20 cellular contexts compared by ENCODE assay signal in the genomic region with DNA sequence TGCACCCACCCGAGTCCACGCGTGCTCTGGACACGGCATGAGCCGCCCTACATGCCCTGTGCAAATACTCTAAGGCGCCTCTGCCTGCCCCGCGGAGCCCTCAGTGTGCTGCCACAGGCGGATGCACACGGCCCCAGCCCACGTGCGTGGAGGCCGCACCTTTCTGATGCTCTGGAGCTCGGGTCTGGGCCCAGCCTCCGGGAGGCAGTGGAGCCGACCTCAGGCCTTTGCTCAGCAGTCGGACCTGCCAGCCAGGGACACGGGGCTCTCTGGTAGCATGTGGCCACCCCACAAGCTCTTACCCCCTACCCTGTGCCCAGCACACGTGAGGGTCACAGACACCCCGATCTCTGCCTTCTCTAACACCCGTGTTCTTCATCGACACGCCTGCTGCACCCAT. TPM values are rescaled to one million over a fixed set of nuclear protein-coding genes. Genes with fewer than 3 reads are reported as not detected.
DNase-seq lines count a peak whose midpoint lies in the region; ATAC-seq and TF ChIP-seq lines count a peak whose summit lies in the region.
"Had no signal": no experiment of that assay in that cellular context is flagged by ENCODE, and none has a peak within 500 bp of the region (broad histone marks: within the 10 kb centered on the region; RNA-seq: fewer than 3 reads in every experiment).

No MANE protein-coding gene starts in this region.

- ATAC-seq in CD4-positive, CD25-positive, alpha-beta regulatory T cell (ENCODE audit: low read depth in 2 of 2), result no peak
- no peak for ATAC-seq in GM23338
- ATAC-seq in central memory CD8-positive, alpha-beta T cell (replicated peaks; ENCODE audit: extremely low read depth, poor library complexity, severe bottlenecking), result no peak
- ATAC-seq in GM21737 (IDR thresholded peaks at IDR 0.05; ENCODE audit: unreplicated experiment), result no peak
- ATAC-seq: HCT116, left lung had no signal

- no peaks in the 10 kb centered on the region for H3K36me3 Mint-ChIP-seq in CD4-positive, CD25-positive, alpha-beta regulatory T cell
- peaks cover 22% of the 10 kb centered on the region for H3K36me3 Mint-ChIP-seq in GM23338 (ENCODE audit: low read depth)
- peaks cover 2% of the 10 kb centered on the region for H3K36me3 Mint-ChIP-seq in central memory CD8-positive, alpha-beta T cell (ENCODE audit: insufficient read depth)
- H3K36me3 Mint-ChIP-seq in nephron (ENCODE audit: low read depth), result peaks cover 3% of the 10 kb centered on the region

- H3K4me3 ChIP-seq in CD4-positive, CD25-positive, alpha-beta regulatory T cell (ENCODE audit: low read depth, low read length), result no peak overlapping the region
- H3K4me3 ChIP-seq in GM23338, result no peak overlapping the region
- H3K4me3 ChIP-seq: SJCRH30, thoracic aorta had no signal

- H3K27ac ChIP-seq in CD4-positive, CD25-positive, alpha-beta regulatory T cell (ENCODE audit: insufficient read depth, low read length, poor library complexity, severe bottlenecking), result no peak overlapping the region
- H3K27ac ChIP-seq in GM23338 (ENCODE audit: low read depth), result no peak overlapping the region
- H3K27ac ChIP-seq: left lung, Peyer's patch, SJCRH30, thoracic aorta, WERI-Rb-1 had no signal

- H3K9me3 Mint-ChIP-seq in CD4-positive, CD25-positive, alpha-beta regulatory T cell, result no peaks in the 10 kb centered on the region
- H3K9me3 Mint-ChIP-seq in GM23338 (no peaks in the 10 kb centered on the region), nephron (no peaks in the 10 kb centered on the region)
- no peaks in the 10 kb centered on the region for H3K9me3 Mint-ChIP-seq in central memory CD8-positive, alpha-beta T cell
- H3K9me3 Mint-ChIP-seq: activated CD4-positive, alpha-beta memory T cell treated with anti-CD3 and anti-CD28 coated beads, Interleukin-2, amount 10 ng/mL, durations not matched to agents 7 days and 5 days; activated naive CD8-positive, alpha-beta T cell treated with anti-CD3 and anti-CD28 coated beads, Interleukin-2, amount 10 ng/mL, durations not matched to agents 7 days and 5 days; activated T-cell treated with anti-CD3 and anti-CD28 coated beads, Interleukin-2, amount 50 U/mL, for 72 hours; dendritic cell treated with granulocyte-macrophage colony-stimulating factor and Interleukin-4, amounts not matched to agents 40 ng/mL and 50 ng/mL, for 4 days had no signal

- peaks cover 5% of the 10 kb centered on the region for H3K36me3 ChIP-seq in CD4-positive, CD25-positive, alpha-beta regulatory T cell (ENCODE audit: control insufficient read depth, insufficient read depth, low read length)
- H3K36me3 ChIP-seq in GM23338 (ENCODE audit: insufficient read depth), result no peaks in the 10 kb centered on the region

- H3K4me3 Mint-ChIP-seq in CD4-positive, CD25-positive, alpha-beta regulatory T cell, result peak overlapping the region in 3 of 4 donors; percentile 31 to 39 (median 38)
- peak overlapping the region; percentile 73 for H3K4me3 Mint-ChIP-seq in GM23338
- H3K4me3 Mint-ChIP-seq in central memory CD8-positive, alpha-beta T cell, result peak overlapping the region; percentile 61
- peak overlapping the region; percentile 42 to 77 (median 69) for H3K4me3 Mint-ChIP-seq in nephron
- H3K4me3 Mint-ChIP-seq: activated CD4-positive, alpha-beta memory T cell treated with anti-CD3 and anti-CD28 coated beads, Interleukin-2, amount 10 ng/mL, durations not matched to agents 7 days and 5 days; activated naive CD8-positive, alpha-beta T cell treated with anti-CD3 and anti-CD28 coated beads, Interleukin-2, amount 10 ng/mL, durations not matched to agents 7 days and 5 days; dendritic cell treated with granulocyte-macrophage colony-stimulating factor and Interleukin-4, amounts not matched to agents 40 ng/mL and 50 ng/mL, for 4 days had no signal

- peaks cover 0 to 11% (median 0%) of the 10 kb centered on the region in 4 donors for H3K4me1 Mint-ChIP-seq in CD4-positive, CD25-positive, alpha-beta regulatory T cell
- H3K4me1 Mint-ChIP-seq in GM23338, result peaks cover 8% of the 10 kb centered on the region
- no peaks in the 10 kb centered on the region for H3K4me1 Mint-ChIP-seq in central memory CD8-positive, alpha-beta T cell
- no peaks in the 10 kb centered on the region for H3K4me1 Mint-ChIP-seq in nephron
- H3K4me1 Mint-ChIP-seq: activated CD4-positive, alpha-beta memory T cell treated with anti-CD3 and anti-CD28 coated beads, Interleukin-2, amount 10 ng/mL, durations not matched to agents 7 days and 5 days; activated naive CD8-positive, alpha-beta T cell treated with anti-CD3 and anti-CD28 coated beads, Interleukin-2, amount 10 ng/mL, durations not matched to agents 7 days and 5 days had no signal

- peaks cover 11% of the 10 kb centered on the region for H3K4me1 ChIP-seq in CD4-positive, CD25-positive, alpha-beta regulatory T cell (ENCODE audit: control insufficient read depth, insufficient read depth, low read length, poor library complexity, severe bottlenecking)
- no peaks in the 10 kb centered on the region; the same call in 1 of the 2 replicates for H3K4me1 ChIP-seq in GM23338 (ENCODE audit: insufficient read depth)
- H3K4me1 ChIP-seq: SJCRH30 had no signal

- peaks cover 4% of the 10 kb centered on the region; the same call in 1 of the 2 replicates for H4K20me1 ChIP-seq in GM23338 (replicated peaks; ENCODE audit: insufficient read depth)

- no peak overlapping the region; the same call in 1 of the 2 replicates for H3K4me2 ChIP-seq in GM23338

- no peaks in the 10 kb centered on the region for H3K9me3 ChIP-seq in CD4-positive, CD25-positive, alpha-beta regulatory T cell (ENCODE audit: control insufficient read depth in 2 of 2, low read length in 2 of 2)
- H3K9me3 ChIP-seq: left lung, Peyer's patch, SJCRH30, thoracic aorta had no signal

- no peak for DNase-seq in CD4-positive, CD25-positive, alpha-beta regulatory T cell
- no peak for DNase-seq in GM23338 (ENCODE audit: low spot score)
- DNase-seq in central memory CD8-positive, alpha-beta T cell (ENCODE audit: low spot score in 2 of 2), result no peak
- DNase-seq in T-helper 2 cell, result no peak
- no peak for DNase-seq in stimulated activated CD4-positive, alpha-beta T cell treated with anti-CD3 and anti-CD28 coated beads, Interleukin-2, amount 100 ng/mL, for 48 hours
- DNase-seq: activated CD4-positive, alpha-beta memory T cell treated with anti-CD3 and anti-CD28 coated beads, Interleukin-2, amount 10 ng/mL, durations not matched to agents 7 days and 5 days; activated naive CD8-positive, alpha-beta T cell treated with anti-CD3 and anti-CD28 coated beads, Interleukin-2, amount 10 ng/mL, durations not matched to agents 7 days and 5 days; activated T-cell treated with anti-CD3 and anti-CD28 coated beads, Interleukin-2, amount 50 U/mL, for 72 hours; left lung; NCI-H2107; NK-92 treated with Interleukin-12 subunit alpha and Interleukin-12 subunit beta, amount 100 ng/mL, for 24 hours; Peyer's patch; SJCRH30; stimulated activated naive CD4-positive, alpha-beta T cell; WERI-Rb-1 had no signal

- no peak for TF ChIP-seq CTCF in GM23338 (conservative IDR thresholded peaks at IDR 0.05; ENCODE audit: low read depth in 2 of 2)
- no peak for TF ChIP-seq CTCF in nephron (IDR thresholded peaks at IDR 0.05; ENCODE audit: unreplicated experiment in 3 of 3)

- no peaks in the 10 kb centered on the region for H3K27me3 Mint-ChIP-seq in CD4-positive, CD25-positive, alpha-beta regulatory T cell
- H3K27me3 Mint-ChIP-seq in GM23338 (ENCODE audit: insufficient read depth, low read depth, poor library complexity) (peaks cover 15% of the 10 kb centered on the region), nephron (ENCODE audit: low read depth) (no peaks in the 10 kb centered on the region)
- H3K27me3 Mint-ChIP-seq in central memory CD8-positive, alpha-beta T cell, result no peaks in the 10 kb centered on the region
- H3K27me3 Mint-ChIP-seq: activated CD4-positive, alpha-beta memory T cell treated with anti-CD3 and anti-CD28 coated beads, Interleukin-2, amount 10 ng/mL, durations not matched to agents 7 days and 5 days; activated naive CD8-positive, alpha-beta T cell treated with anti-CD3 and anti-CD28 coated beads, Interleukin-2, amount 10 ng/mL, durations not matched to agents 7 days and 5 days had no signal

- H3K27ac Mint-ChIP-seq in CD4-positive, CD25-positive, alpha-beta regulatory T cell, result peak overlapping the region in 1 of 3 donors; percentile 60
- H3K27ac Mint-ChIP-seq in GM23338, result 0 out of 2 replicates have a peak overlapping the region, but pooled peaks have one; percentile 28
- no peak overlapping the region for H3K27ac Mint-ChIP-seq in central memory CD8-positive, alpha-beta T cell (ENCODE audit: low read depth)
- H3K27ac Mint-ChIP-seq in nephron, result peak overlapping the region in 2 of 3 experiments; percentile 17 to 19
- H3K27ac Mint-ChIP-seq: activated CD4-positive, alpha-beta memory T cell treated with anti-CD3 and anti-CD28 coated beads, Interleukin-2, amount 10 ng/mL, durations not matched to agents 7 days and 5 days; activated naive CD8-positive, alpha-beta T cell treated with anti-CD3 and anti-CD28 coated beads, Interleukin-2, amount 10 ng/mL, durations not matched to agents 7 days and 5 days; activated T-cell treated with anti-CD3 and anti-CD28 coated beads, Interleukin-2, amount 50 U/mL, for 72 hours; dendritic cell treated with granulocyte-macrophage colony-stimulating factor and Interleukin-4, amounts not matched to agents 40 ng/mL and 50 ng/mL, for 4 days had no signal

- H3K9me2 ChIP-seq in GM23338 (ENCODE audit: insufficient read depth), result no peaks in the 10 kb centered on the region

- H3F3A ChIP-seq in GM23338 (replicated peaks; ENCODE audit: low read depth), result peaks cover 24% of the 10 kb centered on the region

- H2AFZ ChIP-seq in GM23338, result no peak overlapping the region

- H3K27me3 ChIP-seq in CD4-positive, CD25-positive, alpha-beta regulatory T cell (ENCODE audit: control insufficient read depth, insufficient read depth, low read length), result peaks cover 3% of the 10 kb centered on the region
- H3K27me3 ChIP-seq in GM23338 (ENCODE audit: insufficient read depth), result no peaks in the 10 kb centered on the region
- H3K27me3 ChIP-seq: Peyer's patch, SJCRH30 had no signal

- H3K79me2 ChIP-seq in GM23338 (replicated peaks; ENCODE audit: insufficient read depth), result no peaks in the 10 kb centered on the region

TF ChIP-seq in GM23338, 12 proteins besides CTCF, POLR2A, EP300 and RAD21 (continues in another document):
- no peak for TF ChIP-seq JUNB (IDR thresholded peaks at IDR 0.05; ENCODE audit: unreplicated experiment)

RNA-seq across cellular contexts. Expression of a gene that starts 2.1 kb away (rescaled TPM):
- not detected for total RNA-seq in CD4-positive, CD25-positive, alpha-beta regulatory T cell
- polyA plus RNA-seq in CD4-positive, CD25-positive, alpha-beta regulatory T cell, result not detected
- total RNA-seq in GM23338 (2014; rRNA removed; shearing (Covaris generic)), result 0.74 and 5.1 TPM in 2 replicates
- polyA plus RNA-seq in GM23338 (2016; fragmentation: Nextera tagmentation; extraction: Ambion mirVana), result 1.8 and 1.9 TPM in 2 replicates

RNA-seq across cellular contexts. Expression of a gene that starts 26.4 kb away (rescaled TPM):
- total RNA-seq in CD4-positive, CD25-positive, alpha-beta regulatory T cell, result 20.0 TPM
- polyA plus RNA-seq in CD4-positive, CD25-positive, alpha-beta regulatory T cell, result 1 to 10 TPM; 6.2 to 8.1 (median 7.5) TPM
- 71.4 and 80.3 TPM in 2 replicates for total RNA-seq in GM23338 (2014; rRNA removed; shearing (Covaris generic))
- 36.5 and 39.3 TPM in 2 replicates for polyA plus RNA-seq in GM23338 (2016; fragmentation: Nextera tagmentation; extraction: Ambion mirVana)

RNA-seq across cellular contexts. Expression of a gene that starts 36.3 kb away (rescaled TPM):
- total RNA-seq in CD4-positive, CD25-positive, alpha-beta regulatory T cell, result 104 TPM
- polyA plus RNA-seq in CD4-positive, CD25-positive, alpha-beta regulatory T cell, result 100 to 1,000 TPM; 185 to 279 (median 217) TPM
- 148 and 163 TPM in 2 replicates for total RNA-seq in GM23338 (2014; rRNA removed; shearing (Covaris generic))
- polyA plus RNA-seq in GM23338 (2016; fragmentation: Nextera tagmentation; extraction: Ambion mirVana), result 244 and 248 TPM in 2 replicates
